9 cellular contexts compared by ENCODE assay signal in genomic region chr6:31581511-31582229, GRCh38. TPM values are rescaled to one million over a fixed set of nuclear protein-coding genes. Genes with fewer than 3 reads are reported as not detected.
DNase-seq lines count a peak whose midpoint lies in the region; ATAC-seq, FAIRE-seq and TF ChIP-seq lines count a peak whose summit lies in the region.
"Had no signal": no experiment of that assay in that cellular context is flagged by ENCODE, and none has a peak within 500 bp of the region (broad histone marks: within the 10 kb centered on the region; RNA-seq: fewer than 3 reads in every experiment).

No MANE protein-coding gene starts in this region.

- no peaks in the 10 kb centered on the region for H3K9me2 ChIP-seq in hepatocyte (replicated peaks; ENCODE audit: insufficient read depth)

- peak overlapping the region; percentile 89 for H3K27ac Mint-ChIP-seq in activated T-helper 2 cell treated with anti-CD3 and anti-CD28 coated beads, Interferon-gamma antibody, Interleukin-2, Interleukin-4, amounts not matched to agents 10 μg/mL and 5 μg/mL and 100 μg/mL, durations not matched to agents 14 hours and 24 hours and 36 hours

- peak overlapping the region; percentile 94 for H2AFZ ChIP-seq in hepatocyte

- no peaks in the 10 kb centered on the region for H3K9me3 ChIP-seq in hepatocyte (ENCODE audit: low read depth)
- no peaks in the 10 kb centered on the region for H3K9me3 ChIP-seq in small intestine (ENCODE audit: control insufficient read depth, low read depth)

- no peaks in the 10 kb centered on the region for H3K79me2 ChIP-seq in hepatocyte

- peak overlapping the region; percentile 97 for H3K4me3 Mint-ChIP-seq in activated T-helper 2 cell treated with anti-CD3 and anti-CD28 coated beads, Interferon-gamma antibody, Interleukin-2, Interleukin-4, amounts not matched to agents 10 μg/mL and 5 μg/mL and 100 μg/mL, durations not matched to agents 14 hours and 24 hours and 36 hours (ENCODE audit: low read depth)

- H3K36me3 Mint-ChIP-seq in activated T-helper 2 cell treated with anti-CD3 and anti-CD28 coated beads, Interferon-gamma antibody, Interleukin-2, Interleukin-4, amounts not matched to agents 10 μg/mL and 5 μg/mL and 100 μg/mL, durations not matched to agents 14 hours and 24 hours and 36 hours (ENCODE audit: low read depth): peaks cover 35% of the 10 kb centered on the region

- H3K4me1 ChIP-seq in hepatocyte (ENCODE audit: insufficient read depth) (peaks cover 2% of the 10 kb centered on the region), small intestine (ENCODE audit: control insufficient read depth in 2 of 2, insufficient read depth in 1 of 2, low read depth in 1 of 2, low read length in 1 of 2) (no peaks in the 10 kb centered on the region)

- no peak for ATAC-seq in GM19328 (IDR thresholded peaks at IDR 0.05; ENCODE audit: unreplicated experiment)
- no peak for ATAC-seq in HG03039 (IDR thresholded peaks at IDR 0.05; ENCODE audit: unreplicated experiment)

- WGBS in hepatocyte (ENCODE audit: low lambda C conversion rate, missing lambda C conversion rate): 51% methylated on average over 13 of the region's 15 CpGs
- 27 to 33% (median 27%) methylated on average over 11 to 15 of the region's 15 CpGs for WGBS in small intestine, 3 donors

- intact Hi-C loops in activated T-helper 2 cell treated with anti-CD3 and anti-CD28 coated beads, Interferon-gamma antibody, Interleukin-2, Interleukin-4, amounts not matched to agents 10 μg/mL and 5 μg/mL and 100 μg/mL, durations not matched to agents 14 hours and 24 hours and 36 hours (cut with micrococcal nuclease): loop anchor here (1.0 kb wide), 2 partner anchors 16 to 30 kb away; no protein-coding TSS in a partner anchor

- peak; percentile 38 for DNase-seq in DMS 273 (lab: John Stamatoyannopoulos, UW; ENCODE audit: unreplicated experiment)
- no peak for DNase-seq in DMS 273 treated with DMSO at 0.1 percent for 48 hours (lab: John Stamatoyannopoulos, UW)
- DNase-seq in activated T-helper 2 cell treated with anti-CD3 and anti-CD28 coated beads, Interferon-gamma antibody, Interleukin-2, Interleukin-4, amounts not matched to agents 10 μg/mL and 5 μg/mL and 100 μg/mL, durations not matched to agents 14 hours and 24 hours and 36 hours (ENCODE audit: low spot score): no peak
- peak; percentile 38 for DNase-seq in hepatocyte (ENCODE audit: low spot score)
- DNase-seq in small intestine: peak; percentile 34
- no peak for DNase-seq in NCI-H2029 treated with DMSO at 0.1 percent for 48 hours (lab: John Stamatoyannopoulos, UW)

- peak overlapping the region; percentile 95 for H3K4me2 ChIP-seq in hepatocyte

- H3K9me3 Mint-ChIP-seq in activated T-helper 2 cell treated with anti-CD3 and anti-CD28 coated beads, Interferon-gamma antibody, Interleukin-2, Interleukin-4, amounts not matched to agents 10 μg/mL and 5 μg/mL and 100 μg/mL, durations not matched to agents 14 hours and 24 hours and 36 hours: no peaks in the 10 kb centered on the region

- H3K27ac ChIP-seq in hepatocyte (peak overlapping the region; percentile 88), small intestine (ENCODE audit: low read depth in 1 of 2, low read length in 1 of 2) (peak overlapping the region in 1 of 2 donors; percentile 84)
- H3K27ac ChIP-seq: 22Rv1 had no signal

- H3K4me1 Mint-ChIP-seq in activated T-helper 2 cell treated with anti-CD3 and anti-CD28 coated beads, Interferon-gamma antibody, Interleukin-2, Interleukin-4, amounts not matched to agents 10 μg/mL and 5 μg/mL and 100 μg/mL, durations not matched to agents 14 hours and 24 hours and 36 hours (ENCODE audit: low read depth): peaks cover 57% of the 10 kb centered on the region

- no peaks in the 10 kb centered on the region for H4K20me1 ChIP-seq in hepatocyte (ENCODE audit: insufficient read depth, poor library complexity, severe bottlenecking)

- no peak for FAIRE-seq in small intestine (lab: Jason Lieb, UNC)

- H3K27me3 ChIP-seq in hepatocyte: no peaks in the 10 kb centered on the region
- no peaks in the 10 kb centered on the region for H3K27me3 ChIP-seq in small intestine (ENCODE audit: control insufficient read depth in 2 of 2, insufficient read depth in 2 of 2, low read length in 2 of 2)

- no peaks in the 10 kb centered on the region for H3K36me3 ChIP-seq in hepatocyte (replicated peaks; ENCODE audit: insufficient read depth, low read depth)
- H3K36me3 ChIP-seq in small intestine (ENCODE audit: control insufficient read depth in 2 of 2, insufficient read depth in 2 of 2, low read length in 2 of 2): no peaks in the 10 kb centered on the region

- TF ChIP-seq CTCF in hepatocyte (IDR thresholded peaks at IDR 0.05; ENCODE audit: poor library complexity): no peak

- H3K4me3 ChIP-seq in hepatocyte: peak overlapping the region; percentile 91
- peak overlapping the region; percentile 71 for H3K4me3 ChIP-seq in small intestine (ENCODE audit: low read depth in 1 of 2, low read length in 2 of 2)

- no peaks in the 10 kb centered on the region for H3K27me3 Mint-ChIP-seq in activated T-helper 2 cell treated with anti-CD3 and anti-CD28 coated beads, Interferon-gamma antibody, Interleukin-2, Interleukin-4, amounts not matched to agents 10 μg/mL and 5 μg/mL and 100 μg/mL, durations not matched to agents 14 hours and 24 hours and 36 hours (ENCODE audit: low read depth)

RNA-seq across cellular contexts. Expression of gene LTB, which starts 0.6 kb away (rescaled TPM):
- total RNA-seq in activated T-helper 2 cell treated with anti-CD3 and anti-CD28 coated beads, Interferon-gamma antibody, Interleukin-2, Interleukin-4, amounts not matched to agents 10 μg/mL and 5 μg/mL and 100 μg/mL, durations not matched to agents 14 hours and 24 hours and 36 hours: 16.3 and 16.6 TPM in 2 replicates
- total RNA-seq in hepatocyte: 2.4 and 4.0 TPM in 2 replicates
- 6.0 and 10.6 TPM in 2 replicates for polyA plus RNA-seq in hepatocyte
- polyA plus RNA-seq in small intestine: 1 to 10 TPM; 4.0 to 9.5 (median 6.5) TPM

RNA-seq across cellular contexts. Expression of gene LST1, which starts 4.4 kb away (rescaled TPM):
- 10.2 and 14.6 TPM in 2 replicates for total RNA-seq in activated T-helper 2 cell treated with anti-CD3 and anti-CD28 coated beads, Interferon-gamma antibody, Interleukin-2, Interleukin-4, amounts not matched to agents 10 μg/mL and 5 μg/mL and 100 μg/mL, durations not matched to agents 14 hours and 24 hours and 36 hours
- not detected in 2 replicates for total RNA-seq in hepatocyte
- polyA plus RNA-seq in hepatocyte: 1.5 and 2.4 TPM in 2 replicates
- 10 to 100 TPM in 1 of 3 donors, 1 to 10 TPM in 2; 3.1 to 37.0 (median 8.3) TPM for polyA plus RNA-seq in small intestine

RNA-seq across cellular contexts. Expression of gene TNF, which starts 6.3 kb away (rescaled TPM):
- 94.4 and 96.8 TPM in 2 replicates for total RNA-seq in activated T-helper 2 cell treated with anti-CD3 and anti-CD28 coated beads, Interferon-gamma antibody, Interleukin-2, Interleukin-4, amounts not matched to agents 10 μg/mL and 5 μg/mL and 100 μg/mL, durations not matched to agents 14 hours and 24 hours and 36 hours
- 0.63 TPM in 1 of 2 replicates, not detected in the other for total RNA-seq in hepatocyte
- polyA plus RNA-seq in hepatocyte: 0.91 and 1.3 TPM in 2 replicates
- under 1 TPM in 2 of 3 donors, not detected in 1; 0.18 to 0.45 TPM for polyA plus RNA-seq in small intestine

RNA-seq across cellular contexts. Expression of gene LTA, which starts 9.6 kb away (rescaled TPM):
- 293 and 308 TPM in 2 replicates for total RNA-seq in activated T-helper 2 cell treated with anti-CD3 and anti-CD28 coated beads, Interferon-gamma antibody, Interleukin-2, Interleukin-4, amounts not matched to agents 10 μg/mL and 5 μg/mL and 100 μg/mL, durations not matched to agents 14 hours and 24 hours and 36 hours
- total RNA-seq in hepatocyte: not detected in 2 replicates
- polyA plus RNA-seq in hepatocyte (not detected in 2 replicates), small intestine (under 1 TPM in 1 of 3 donors, not detected in 2; 0.24 TPM)

RNA-seq across cellular contexts. Expression of gene NCR3, which starts 11.1 kb away (rescaled TPM):
- 8.0 and 9.3 TPM in 2 replicates for total RNA-seq in activated T-helper 2 cell treated with anti-CD3 and anti-CD28 coated beads, Interferon-gamma antibody, Interleukin-2, Interleukin-4, amounts not matched to agents 10 μg/mL and 5 μg/mL and 100 μg/mL, durations not matched to agents 14 hours and 24 hours and 36 hours
- total RNA-seq in hepatocyte: not detected in 2 replicates
- not detected in 2 replicates for polyA plus RNA-seq in hepatocyte
- under 1 TPM in 1 of 3 donors, not detected in 2; 0.33 TPM for polyA plus RNA-seq in small intestine

Comparison
In these comparisons a context has a peak if more than half of its experiments do, and no peak if none do; other contexts are left out.
1. DNase-seq: peak in DMS 273 (single experiment), hepatocyte (single experiment) and small intestine (single experiment); none in DMS 273 treated with DMSO at 0.1 percent for 48 hours (single experiment), activated T-helper 2 cell treated with anti-CD3 and anti-CD28 coated beads, Interferon-gamma antibody, Interleukin-2, Interleukin-4, amounts not matched to agents 10 μg/mL and 5 μg/mL and 100 μg/mL, durations not matched to agents 14 hours and 24 hours and 36 hours (single experiment) and NCI-H2029 treated with DMSO at 0.1 percent for 48 hours (single experiment).
2. RNA of gene TNF, which starts 6.3 kb away (total RNA-seq): 94.4 to 96.8 TPM in activated T-helper 2 cell treated with anti-CD3 and anti-CD28 coated beads, Interferon-gamma antibody, Interleukin-2, Interleukin-4, amounts not matched to agents 10 μg/mL and 5 μg/mL and 100 μg/mL, durations not matched to agents 14 hours and 24 hours and 36 hours; 0.63 TPM in hepatocyte; every median in the first group is over 10 times any median in the second.